Comparison of ENCODE assay signal across 1 cellular context in genomic region chr11:123511037-123511870, GRCh38.
TF ChIP-seq lines count a peak whose summit lies in the region.

No MANE protein-coding gene starts in this region.

TF ChIP-seq in GM23338, 12 proteins besides CTCF, POLR2A, EP300 and RAD21 (continued from another document):
- no peak for TF ChIP-seq ZNF462 (CRISPR knock-in tag; IDR thresholded peaks at IDR 0.05)
- no peak for TF ChIP-seq NANOG (IDR thresholded peaks at IDR 0.05; ENCODE audit: borderline replicate concordance)
- TF ChIP-seq ZNF331 (CRISPR knock-in tag; IDR thresholded peaks at IDR 0.05; ENCODE audit: low read depth): no peak
- TF ChIP-seq ZNF114 (CRISPR knock-in tag; IDR thresholded peaks at IDR 0.05): no peak
- TF ChIP-seq STAT1 (IDR thresholded peaks at IDR 0.05; ENCODE audit: unreplicated experiment): no peak
